ENCODE assay signal across 2 cellular contexts in genomic region chr17:36761203-36761945, GRCh38.
TF ChIP-seq lines count a peak whose summit lies in the region.

No MANE protein-coding gene starts in this region.

TF ChIP-seq in IMR-90, 13 proteins besides CTCF, POLR2A, EP300 and RAD21:
- TF ChIP-seq CEBPB (IDR thresholded peaks at IDR 0.05; ENCODE audit: low read depth, low read length): no peak
- no peak for TF ChIP-seq BHLHE40 (IDR thresholded peaks at IDR 0.05; ENCODE audit: low read depth, low read length)
- TF ChIP-seq CHD1 (IDR thresholded peaks at IDR 0.05; ENCODE audit: low read depth, low read length): no peak
- TF ChIP-seq SMC3 (IDR thresholded peaks at IDR 0.05; ENCODE audit: low read depth, low read length): no peak
- no peak for TF ChIP-seq RFX5 (IDR thresholded peaks at IDR 0.05; ENCODE audit: low read depth, low read length)
- no peak for TF ChIP-seq MXI1 (IDR thresholded peaks at IDR 0.05; ENCODE audit: borderline replicate concordance, low read depth, low read length)
- no peak for TF ChIP-seq RCOR1 (IDR thresholded peaks at IDR 0.05; ENCODE audit: insufficient replicate concordance, low read length)
- TF ChIP-seq USF2 (IDR thresholded peaks at IDR 0.05; ENCODE audit: low read depth, low read length): no peak
- TF ChIP-seq FOS (IDR thresholded peaks at IDR 0.05; ENCODE audit: low read depth, low read length): no peak
- no peak for TF ChIP-seq MAFK (IDR thresholded peaks at IDR 0.05; ENCODE audit: low read depth, low read length)
- no peak for TF ChIP-seq ELK1 (IDR thresholded peaks at IDR 0.05; ENCODE audit: borderline replicate concordance, low read depth, low read length)
- TF ChIP-seq NFE2L2 (IDR thresholded peaks at IDR 0.05; ENCODE audit: low read depth, low read length): no peak
- no peak for TF ChIP-seq MAZ (IDR thresholded peaks at IDR 0.05; ENCODE audit: borderline replicate concordance, low read depth, low read length)

TF ChIP-seq in H1, 55 proteins besides CTCF, POLR2A, EP300 and RAD21:
- TF ChIP-seq BACH1 (IDR thresholded peaks at IDR 0.05; ENCODE audit: low read length) (no peak), NANOG (IDR thresholded peaks at IDR 0.05; ENCODE audit: insufficient read depth, low read depth, low read length, poor library complexity, severe bottlenecking) (no peak), CHD1 (IDR thresholded peaks at IDR 0.05; ENCODE audit: low read depth, low read length) (no peak), ASH2L (IDR thresholded peaks at IDR 0.05; ENCODE audit: low read length) (no peak), TEAD4 (IDR thresholded peaks at IDR 0.05; ENCODE audit: low read depth, low read length) (no peak), MAX (IDR thresholded peaks at IDR 0.05) (no peak), EGR1 (IDR thresholded peaks at IDR 0.05; ENCODE audit: borderline replicate concordance, low read depth, low read length) (no peak)
